Comparison of ENCODE assay signal across 8 cellular contexts in the genomic region with DNA sequence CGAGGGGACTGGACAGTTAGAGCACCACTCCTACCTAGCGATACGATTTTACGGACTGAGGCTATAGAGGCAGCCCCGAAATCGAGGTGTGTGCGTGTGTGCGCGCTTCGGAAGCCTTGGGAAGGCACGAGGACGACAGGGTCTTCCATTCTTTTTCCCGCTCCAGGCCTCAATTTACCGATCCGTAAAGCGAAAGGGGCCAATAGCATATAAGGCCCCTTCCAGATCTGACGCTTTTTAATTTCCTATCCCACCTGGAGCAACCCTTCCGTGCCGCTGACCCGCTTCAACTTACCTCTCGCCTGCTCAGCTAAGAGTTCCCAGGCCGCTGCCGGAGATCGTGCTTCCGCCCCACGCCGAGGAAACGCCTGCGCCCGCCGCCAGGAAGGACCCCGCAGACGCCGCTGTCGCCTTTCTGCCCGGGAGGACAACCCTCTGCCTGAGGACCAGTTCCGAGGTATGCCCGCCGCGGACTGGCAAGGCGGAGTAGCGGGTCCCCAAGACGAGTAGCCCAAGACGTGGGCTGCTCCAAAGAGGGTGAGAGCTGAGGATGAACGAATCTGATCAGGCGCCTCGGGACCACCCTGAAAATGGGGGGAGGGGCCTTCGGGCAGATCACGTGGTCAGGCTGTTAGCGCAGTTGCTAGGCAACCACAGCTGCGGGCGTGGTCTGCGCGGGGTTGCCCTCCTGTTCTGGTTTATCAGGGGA. TPM values are rescaled to one million over a fixed set of nuclear protein-coding genes. Genes with fewer than 3 reads are reported as not detected.
DNase-seq lines count a peak whose midpoint lies in the region; ATAC-seq, FAIRE-seq and TF ChIP-seq lines count a peak whose summit lies in the region.

TSS of gene EFTUD2 (minus strand) at position 372 of the 709 bp plus-strand sequence. CDS start 4,924 bp downstream, outside the sequence.

- TF ChIP-seq CTCF in GM12865 (IDR thresholded peaks at IDR 0.05; ENCODE audit: insufficient read depth, low read depth, low read length, missing control alignments) (no peak), right atrium auricular region (IDR thresholded peaks at IDR 0.05) (no peak)

- peak; percentile 96 for FAIRE-seq in urothelium cell line (lab: Jason Lieb, UNC)

- peaks cover 0 to 22% of the 10 kb centered on the region in 2 donors for H3K4me1 ChIP-seq in right atrium auricular region

- H3K27ac ChIP-seq in angular gyrus (ENCODE audit: low read depth, low read length): peak within 1 kb of the TSS; percentile 99
- H3K27ac ChIP-seq in right atrium auricular region: peak within 1 kb of the TSS; percentile 90 to 92

- DNase-seq in GM12865 (ENCODE audit: low read depth): peak; percentile 94
- peak; percentile 33 for DNase-seq in NCI-H187 treated with DMSO at 0.1 percent for 48 hours (lab: John Stamatoyannopoulos, UW)
- peak; percentile 81 to 95 (median 90) for DNase-seq in T-helper 2 cell
- peak; percentile 91 for DNase-seq in right atrium auricular region (ENCODE audit: low spot score)
- DNase-seq in pulmonary artery endothelial cell (ENCODE audit: low read depth, low spot score): peak; percentile 66
- peak; percentile 95 for DNase-seq in urothelium cell line (ENCODE audit: low spot score)

- H3K27me3 ChIP-seq in right atrium auricular region: no peaks in the 10 kb centered on the region

- H3K36me3 ChIP-seq in right atrium auricular region: peaks cover 2% of the 10 kb centered on the region

- H3K9me3 ChIP-seq in right atrium auricular region: no peaks in the 10 kb centered on the region

- H3K4me3 ChIP-seq in GM12865 (ENCODE audit: low read depth, low read length): peak within 1 kb of the TSS; percentile 62
- H3K4me3 ChIP-seq in right atrium auricular region: peak within 1 kb of the TSS; percentile 65 to 81

- ATAC-seq in HG02884 (IDR thresholded peaks at IDR 0.05; ENCODE audit: unreplicated experiment): peak; percentile 62

RNA-seq across cellular contexts. Expression of gene EFTUD2, which starts in this region (rescaled TPM):
- 10 to 100 TPM; 36.8 to 36.9 TPM for total RNA-seq in right atrium auricular region
- total RNA-seq in pulmonary artery endothelial cell: 226 and 278 TPM in 2 replicates

Comparison
In these comparisons a context has a peak if more than half of its experiments do, and no peak if none do; other contexts are left out.
1. Peak in every context shown above with its lines: DNase-seq, ATAC-seq, H3K4me3 ChIP-seq and H3K27ac ChIP-seq.
2. DNase-seq: peak in every context shown above with its lines; median percentile 95 in urothelium cell line; 94 in GM12865; 91 in right atrium auricular region; 90 in T-helper 2 cell; 66 in pulmonary artery endothelial cell; 33 in NCI-H187 treated with DMSO at 0.1 percent for 48 hours.